27 cellular contexts compared by ENCODE assay signal in genomic region chr15:62416535-62416934, GRCh38.
"Had no signal": no experiment of that assay in that cellular context is flagged by ENCODE, and none has a peak within 500 bp of the region (broad histone marks: within the 10 kb centered on the region; RNA-seq: fewer than 3 reads in every experiment).

No MANE protein-coding gene starts in this region.

- H3K27ac Mint-ChIP-seq: activated B cell treated with CpG ODN at 0.5 μM for 24 hours; activated CD8-positive, alpha-beta T cell treated with anti-CD3 and anti-CD28 coated beads for 36 hours; activated T-helper 17 cell treated with anti-CD3 and anti-CD28 coated beads, Interleukin-2, amount 50 U/mL, for 72 hours; dendritic cell treated with granulocyte-macrophage colony-stimulating factor and Interleukin-4, amounts not matched to agents 40 ng/mL and 50 ng/mL, for 4 days; stimulated activated effector memory CD8-positive, alpha-beta T cell treated with anti-CD3 and anti-CD28 coated beads, Interleukin-12 subunit alpha, Interleukin-12 subunit beta, amount 100 ng/mL, for 72 hours; stimulated activated naive CD8-positive, alpha-beta T cell treated with anti-CD3 and anti-CD28 coated beads, Interleukin-15, amount 100 ng/mL, for 72 hours had no signal

- H3K9me3 ChIP-seq: esophagus squamous epithelium, neutrophil, right lobe of liver, thyroid gland, upper lobe of right lung had no signal

- H3K36me3 Mint-ChIP-seq: stimulated activated effector memory CD8-positive, alpha-beta T cell treated with anti-CD3 and anti-CD28 coated beads, Interleukin-12 subunit alpha, Interleukin-12 subunit beta, amount 100 ng/mL, for 72 hours had no signal

- H3K27me3 ChIP-seq: esophagus squamous epithelium, heart right ventricle, neutrophil, right lobe of liver, thyroid gland, upper lobe of right lung had no signal

- FAIRE-seq: bronchial epithelial cell, keratinocyte had no signal

- H3K4me1 ChIP-seq: right lobe of liver had no signal

- H3K4me3 ChIP-seq: esophagus squamous epithelium, heart right ventricle, right lobe of liver, skin epidermis, thyroid gland, upper lobe of right lung had no signal

- H3K4me3 Mint-ChIP-seq: activated B cell treated with CpG ODN at 0.5 μM for 24 hours; activated CD8-positive, alpha-beta T cell treated with anti-CD3 and anti-CD28 coated beads for 36 hours; activated T-cell treated with anti-CD3 and anti-CD28 coated beads, Interleukin-2, amount 50 U/mL, for 4 hours; activated T-helper 17 cell treated with anti-CD3 and anti-CD28 coated beads, Interleukin-2, amount 50 U/mL, for 72 hours; central memory CD8-positive, alpha-beta T cell; dendritic cell treated with granulocyte-macrophage colony-stimulating factor and Interleukin-4, amounts not matched to agents 40 ng/mL and 50 ng/mL, for 4 days; nephron; stimulated activated effector memory CD8-positive, alpha-beta T cell treated with anti-CD3 and anti-CD28 coated beads, Interleukin-12 subunit alpha, Interleukin-12 subunit beta, amount 100 ng/mL, for 72 hours; stimulated activated naive CD8-positive, alpha-beta T cell treated with anti-CD3 and anti-CD28 coated beads, Interleukin-15, amount 100 ng/mL, for 72 hours had no signal

- H3K9me3 Mint-ChIP-seq: activated CD8-positive, alpha-beta T cell treated with anti-CD3 and anti-CD28 coated beads for 36 hours; activated T-helper 17 cell treated with anti-CD3 and anti-CD28 coated beads, Interleukin-2, amount 50 U/mL, for 72 hours; central memory CD8-positive, alpha-beta T cell; dendritic cell treated with granulocyte-macrophage colony-stimulating factor and Interleukin-4, amounts not matched to agents 40 ng/mL and 50 ng/mL, for 4 days; nephron; stimulated activated naive CD8-positive, alpha-beta T cell treated with anti-CD3 and anti-CD28 coated beads, Interleukin-15, amount 100 ng/mL, for 72 hours had no signal

- H3K4me1 Mint-ChIP-seq: activated B cell treated with CpG ODN at 0.5 μM for 24 hours; activated T-helper 17 cell treated with anti-CD3 and anti-CD28 coated beads, Interleukin-2, amount 50 U/mL, for 72 hours; central memory CD8-positive, alpha-beta T cell; stimulated activated effector memory CD8-positive, alpha-beta T cell treated with anti-CD3 and anti-CD28 coated beads, Interleukin-12 subunit alpha, Interleukin-12 subunit beta, amount 100 ng/mL, for 72 hours; stimulated activated naive CD8-positive, alpha-beta T cell treated with anti-CD3 and anti-CD28 coated beads, Interleukin-15, amount 100 ng/mL, for 72 hours had no signal

- ATAC-seq: activated CD8-positive, alpha-beta T cell treated with anti-CD3 and anti-CD28 coated beads for 36 hours; activated T-cell treated with anti-CD3 and anti-CD28 coated beads, Interleukin-2, amount 50 U/mL, for 4 hours; activated T-helper 17 cell treated with anti-CD3 and anti-CD28 coated beads, Interleukin-2, amount 50 U/mL, for 72 hours; heart right ventricle; left cardiac atrium; left ventricle myocardium superior; right lobe of liver; stimulated activated effector memory CD8-positive, alpha-beta T cell treated with anti-CD3 and anti-CD28 coated beads, Interleukin-12 subunit alpha, Interleukin-12 subunit beta, amount 100 ng/mL, for 72 hours; stimulated activated naive CD8-positive, alpha-beta T cell treated with anti-CD3 and anti-CD28 coated beads, Interleukin-15, amount 100 ng/mL, for 72 hours; upper lobe of right lung had no signal

- H3K36me3 ChIP-seq: esophagus squamous epithelium, heart right ventricle, neutrophil, right lobe of liver, thyroid gland, upper lobe of right lung had no signal

- H3K27ac ChIP-seq: esophagus squamous epithelium, heart right ventricle, neutrophil, right lobe of liver, skin epidermis, thyroid gland, upper lobe of right lung had no signal

- DNase-seq: activated B cell treated with CpG ODN at 0.5 μM for 24 hours; activated CD4-positive, alpha-beta T cell treated with anti-CD3 and anti-CD28 coated beads, Interleukin-2, amount 50 U/mL, for 1 hour; activated CD8-positive, alpha-beta T cell treated with anti-CD3 and anti-CD28 coated beads for 36 hours; activated gamma-delta T cell treated with Interleukin-2 at 50 U/mL for 16 hours; activated naive CD4-positive, alpha-beta T cell treated with anti-CD3 and anti-CD28 coated beads, Interleukin-2, amount 50 U/mL, for 16 hours; activated T-cell treated with anti-CD3 and anti-CD28 coated beads, Interleukin-2, amount 50 U/mL, for 4 hours; esophagus squamous epithelium; foreskin melanocyte; heart right ventricle; left cardiac atrium; left ventricle myocardium superior; right lobe of liver; stimulated activated CD4-positive, alpha-beta T cell treated with anti-CD3 and anti-CD28 coated beads, Interleukin-4, amount 100 ng/mL, for 24 hours; stimulated activated naive CD8-positive, alpha-beta T cell treated with anti-CD3 and anti-CD28 coated beads, Interleukin-15, amount 100 ng/mL, for 72 hours; substantia nigra; T-helper 2 cell; thyroid gland; upper lobe of right lung had no signal
